In genomic region chr12:16095531-16096110, GRCh38 we compare ENCODE assay signal across 24 cellular contexts.
"Had no signal": no experiment of that assay in that cellular context is flagged by ENCODE, and none has a peak within 500 bp of the region (broad histone marks: within the 10 kb centered on the region; RNA-seq: fewer than 3 reads in every experiment).

No MANE protein-coding gene starts in this region.

- H3K9me3 ChIP-seq: psoas muscle, testis, tibial nerve, upper lobe of right lung, vagina had no signal

- H3K4me3 ChIP-seq: hepatocyte, lung, psoas muscle, spleen, testis, tibial nerve, upper lobe of right lung, vagina had no signal

- H3K4me1 ChIP-seq: psoas muscle, spleen, testis, vagina had no signal

- FAIRE-seq: endometrium had no signal

- H3K27me3 ChIP-seq: hepatocyte, spleen, testis, tibial nerve, upper lobe of right lung, vagina had no signal

- H3K27ac ChIP-seq: hepatocyte, psoas muscle, spleen, testis, tibial nerve, vagina had no signal

- ATAC-seq: esophagus mucosa; left colon; left ventricle myocardium superior; psoas muscle; sciatic nerve; stimulated activated naive B cell treated with anti-CD40 and anti-IgM and Interleukin-4, amounts not matched to agents 10 μg/mL and 1 μg/mL and 100 μg/mL, for 72 hours; stimulated activated naive CD8-positive, alpha-beta T cell treated with anti-CD3 and anti-CD28 coated beads, Interleukin-15, amount 100 ng/mL, for 72 hours had no signal

- DNase-seq: effector memory CD4-positive, alpha-beta T cell; head of caudate nucleus; left colon; left ventricle myocardium superior; mesenchymal stem cell; naive B cell; nucleus accumbens; psoas muscle; retina; spleen; stimulated activated CD4-positive, alpha-beta T cell treated with anti-CD3 and anti-CD28 coated beads, Interleukin-15, amount 100 ng/mL, for 24 hours; stimulated activated CD4-positive, alpha-beta T cell treated with anti-CD3 and anti-CD28 coated beads, Interleukin-1b, Interleukin-23, amount 100 ng/mL, for 48 hours; stimulated activated CD4-positive, alpha-beta T cell treated with anti-CD3 and anti-CD28 coated beads, Interleukin-4, amount 100 ng/mL, for 4 hours; stimulated activated naive B cell treated with anti-CD40 and anti-IgM and Interleukin-4, amounts not matched to agents 10 μg/mL and 1 μg/mL and 100 μg/mL, for 72 hours; stimulated activated naive CD8-positive, alpha-beta T cell treated with anti-CD3 and anti-CD28 coated beads, Interleukin-15, amount 100 ng/mL, for 72 hours; testis; upper lobe of right lung had no signal

- H2AFZ ChIP-seq: hepatocyte had no signal

- H3K4me2 ChIP-seq: hepatocyte had no signal

- H3K79me2 ChIP-seq: hepatocyte had no signal

- H3K36me3 ChIP-seq: spleen, tibial nerve, upper lobe of right lung, vagina had no signal
